In the genomic region with DNA sequence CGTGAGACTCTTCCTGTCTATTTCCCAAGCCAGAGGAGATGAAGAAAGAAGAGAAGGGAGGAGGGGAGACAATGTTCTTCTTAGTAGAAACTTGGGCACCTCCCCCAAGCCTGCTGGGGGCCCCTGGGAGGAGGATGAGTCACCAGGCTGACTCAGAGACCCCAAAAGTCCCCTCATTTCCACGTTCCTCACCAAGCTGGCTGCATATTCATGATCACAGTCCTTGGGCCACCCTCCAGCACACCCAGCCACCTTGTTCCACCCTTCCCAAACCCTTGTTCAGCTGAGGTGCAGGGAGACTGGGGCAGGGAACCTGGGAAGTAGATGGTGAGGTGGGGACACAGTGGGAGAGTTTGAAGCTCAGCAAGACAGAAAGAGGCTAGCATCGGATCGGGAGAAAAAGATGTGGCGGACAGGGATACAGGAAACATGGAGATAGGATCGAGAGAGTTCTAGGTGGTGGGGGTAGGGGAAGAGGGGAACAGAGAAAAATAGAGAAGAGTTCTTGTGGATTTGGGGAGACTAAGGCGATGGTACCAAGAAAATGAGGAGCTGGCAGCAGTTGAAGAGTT, we compare ENCODE assay signal across 8 cellular contexts. TPM values are rescaled to one million over a fixed set of nuclear protein-coding genes. Genes with fewer than 3 reads are reported as not detected.
DNase-seq lines count a peak whose midpoint lies in the region.

No MANE protein-coding gene starts in this region.

- H2AFZ ChIP-seq in ACC112 (ENCODE audit: low read length, unreplicated experiment) (peak overlapping the region; percentile 70), Karpas-422 (ENCODE audit: low read length) (0 out of 2 replicates have a peak overlapping the region, but pooled peaks have one; percentile 0)

- H3K4me3 ChIP-seq in ACC112 (ENCODE audit: low read depth, low read length) (peak overlapping the region; percentile 85), Karpas-422 (ENCODE audit: low read length) (peak overlapping the region; percentile 62), adipocyte (ENCODE audit: low read length) (peak overlapping the region; percentile 97), iPS-11a (ENCODE audit: low read depth, low read length) (peak overlapping the region; percentile 96)

- H3K27me3 ChIP-seq in ACC112 (ENCODE audit: insufficient read depth, low read length) (no peaks in the 10 kb centered on the region), Karpas-422 (ENCODE audit: low read length) (no peaks in the 10 kb centered on the region), adipocyte (replicated peaks; ENCODE audit: control insufficient read depth, insufficient read depth, low read length) (no peaks in the 10 kb centered on the region)

- peak overlapping the region; percentile 83 for H3K27ac ChIP-seq in ACC112 (ENCODE audit: low read depth, low read length)
- peak overlapping the region; percentile 54; the same call in 1 of the 2 replicates for H3K27ac ChIP-seq in Karpas-422 (ENCODE audit: low read length)

- H3K9me3 ChIP-seq in Karpas-422 (ENCODE audit: low read length): no peaks in the 10 kb centered on the region
- no peaks in the 10 kb centered on the region for H3K9me3 ChIP-seq in adipocyte (ENCODE audit: control insufficient read depth, low read length)

- H3K36me3 ChIP-seq in ACC112 (ENCODE audit: insufficient read depth, low read length) (peaks cover 14% of the 10 kb centered on the region), Karpas-422 (ENCODE audit: insufficient read depth, low read length) (no peaks in the 10 kb centered on the region), adipocyte (ENCODE audit: control insufficient read depth, insufficient read depth, low read length, severe bottlenecking) (peaks cover 32% of the 10 kb centered on the region)

- DNase-seq in Karpas-422 (no peak), adipocyte (ENCODE audit: low read depth) (peak; percentile 89), occipital lobe (lab: John Stamatoyannopoulos, UW) (no peak), Ammon's horn (ENCODE audit: low spot score) (no peak), NCI-H187 treated with DMSO at 0.1 percent for 48 hours (lab: John Stamatoyannopoulos, UW) (no peak)
- peak; percentile 64 for DNase-seq in stimulated activated CD4-positive, alpha-beta T cell treated with anti-CD3 and anti-CD28 coated beads, Interleukin-1b, Interleukin-23, amount 100 ng/mL, for 48 hours

- H3K4me2 ChIP-seq in Karpas-422 (ENCODE audit: low read depth, low read length, poor library complexity, severe bottlenecking): peak overlapping the region; percentile 84

- H3K9me2 ChIP-seq in Karpas-422 (replicated peaks; ENCODE audit: insufficient read depth, low read length): no peaks in the 10 kb centered on the region

- peaks cover 33% of the 10 kb centered on the region for H3K79me2 ChIP-seq in ACC112 (ENCODE audit: control insufficient read depth, insufficient read depth, low read length, unreplicated experiment)
- no peaks in the 10 kb centered on the region for H3K79me2 ChIP-seq in Karpas-422 (ENCODE audit: low read length)

- H3K4me1 ChIP-seq in ACC112 (ENCODE audit: control insufficient read depth, insufficient read depth, low read length, unreplicated experiment): peaks cover 12% of the 10 kb centered on the region
- peaks cover 39% of the 10 kb centered on the region for H3K4me1 ChIP-seq in Karpas-422 (ENCODE audit: low read length)
- peaks cover 9% of the 10 kb centered on the region for H3K4me1 ChIP-seq in adipocyte (ENCODE audit: control insufficient read depth, insufficient read depth, low read length)

- H4K20me1 ChIP-seq in Karpas-422 (ENCODE audit: insufficient read depth, low read depth, low read length): no peaks in the 10 kb centered on the region

- H3K9ac ChIP-seq in Karpas-422 (ENCODE audit: low read length): peak overlapping the region; percentile 71
- peak overlapping the region; percentile 100 for H3K9ac ChIP-seq in adipocyte (ENCODE audit: low read length)

RNA-seq across cellular contexts. Expression of a gene that starts 0.7 kb away (rescaled TPM):
- total RNA-seq in Karpas-422 (2014; rRNA removed; shearing (Covaris generic); ENCODE audit: low replicate concordance): 5.8 and 8.9 TPM in 2 replicates
- 7.0 TPM for total RNA-seq in occipital lobe

RNA-seq across cellular contexts. Expression of a gene that starts 5.1 kb away (rescaled TPM):
- total RNA-seq in Karpas-422 (2014; rRNA removed; shearing (Covaris generic); ENCODE audit: low replicate concordance): 5,228 and 8,421 TPM in 2 replicates
- 2,161 TPM for total RNA-seq in occipital lobe

RNA-seq across cellular contexts. Expression of a gene that starts 8.0 kb away (rescaled TPM):
- total RNA-seq in Karpas-422 (2014; rRNA removed; shearing (Covaris generic); ENCODE audit: low replicate concordance): 314 and 343 TPM in 2 replicates
- total RNA-seq in occipital lobe: 43.0 TPM

RNA-seq across cellular contexts. Expression of a gene that starts 17.7 kb away (rescaled TPM):
- 22.2 and 44.0 TPM in 2 replicates for total RNA-seq in Karpas-422 (2014; rRNA removed; shearing (Covaris generic); ENCODE audit: low replicate concordance)
- 7.2 TPM for total RNA-seq in occipital lobe

RNA-seq across cellular contexts. Expression of a gene that starts 22.1 kb away (rescaled TPM):
- 27.1 and 59.5 TPM in 2 replicates for total RNA-seq in Karpas-422 (2014; rRNA removed; shearing (Covaris generic); ENCODE audit: low replicate concordance)
- 30.9 TPM for total RNA-seq in occipital lobe

Comparison
In these comparisons a context has a peak if more than half of its experiments do, and no peak if none do; other contexts are left out.
1. DNase-seq: peak in adipocyte (single experiment) and stimulated activated CD4-positive, alpha-beta T cell treated with anti-CD3 and anti-CD28 coated beads, Interleukin-1b, Interleukin-23, amount 100 ng/mL, for 48 hours (single experiment); none in Karpas-422 (single experiment), occipital lobe (single experiment), Ammon's horn (single experiment) and NCI-H187 treated with DMSO at 0.1 percent for 48 hours (single experiment).
2. Peak in every context shown above with its lines, with median percentiles within 50 percentile points of each other: H3K4me3 ChIP-seq.